9 cellular contexts compared by ENCODE assay signal in the genomic region with DNA sequence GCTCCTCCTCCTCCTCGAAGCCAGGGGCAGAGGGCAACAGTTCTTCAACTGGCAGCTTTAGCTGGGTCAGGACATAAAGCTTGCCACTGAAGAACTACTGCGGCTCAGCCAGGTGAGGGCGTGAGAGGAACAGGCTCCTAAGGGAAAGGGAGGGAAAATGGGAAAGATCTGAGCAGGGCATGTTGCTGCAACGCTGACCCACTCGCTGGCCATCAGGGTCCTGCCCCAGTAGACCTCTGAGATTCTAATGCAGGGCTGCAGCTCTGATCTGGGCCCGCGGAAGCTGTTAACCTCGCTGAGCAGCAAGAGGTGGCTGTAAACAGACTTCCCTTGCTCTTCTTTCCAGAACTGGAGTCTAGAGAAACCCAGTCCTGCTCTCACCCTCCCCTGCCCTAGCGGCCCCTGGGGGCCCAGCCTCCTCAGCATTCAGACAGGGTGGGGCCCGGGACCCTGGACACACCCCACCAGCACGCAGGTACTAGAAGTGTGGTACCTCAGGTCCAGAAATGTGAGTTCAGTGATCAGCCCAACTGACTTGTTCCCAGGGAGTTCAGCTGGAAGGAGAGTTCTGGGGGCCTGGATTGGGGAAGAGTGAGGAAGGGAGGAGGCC. TPM values are rescaled to one million over a fixed set of nuclear protein-coding genes. Genes with fewer than 3 reads are reported as not detected.
DNase-seq lines count a peak whose midpoint lies in the region; ATAC-seq and TF ChIP-seq lines count a peak whose summit lies in the region.
"Had no signal": no experiment of that assay in that cellular context is flagged by ENCODE, and none has a peak within 500 bp of the region (broad histone marks: within the 10 kb centered on the region; RNA-seq: fewer than 3 reads in every experiment).

No MANE protein-coding gene starts in this region.

- H3K9ac ChIP-seq in GM23248 (peak overlapping the region; percentile 99), parathyroid adenoma (no peak overlapping the region)

- H3K79me2 ChIP-seq in GM23248 (ENCODE audit: insufficient read depth) (peaks cover 40% of the 10 kb centered on the region), parathyroid adenoma (peaks cover 8% of the 10 kb centered on the region)

- H3K9me2 ChIP-seq in GM23248 (ENCODE audit: insufficient read depth), result no peaks in the 10 kb centered on the region

- H3K4me2 ChIP-seq in GM23248 (ENCODE audit: unreplicated experiment) (peak overlapping the region; percentile 96), parathyroid adenoma (ENCODE audit: low read length) (peak overlapping the region; percentile 99)

- H3K36me3 ChIP-seq in GM23248 (ENCODE audit: low read depth) (peaks cover 30% of the 10 kb centered on the region), esophagus muscularis mucosa (peaks cover 19 to 42% (median 27%) of the 10 kb centered on the region in 4 donors), parathyroid adenoma (ENCODE audit: control insufficient read depth, insufficient read depth, low read length) (no peaks in the 10 kb centered on the region)

- TF ChIP-seq CTCF in AG09309 (IDR thresholded peaks at IDR 0.05; ENCODE audit: control insufficient read depth, insufficient read depth, low read depth, low read length, missing control alignments) (peak; percentile 31), esophagus muscularis mucosa (IDR thresholded peaks at IDR 0.05) (peak; percentile 25 to 36 (median 26)), parathyroid adenoma (IDR thresholded peaks at IDR 0.05) (peak; percentile 55)

- DNase-seq in AG09309 (ENCODE audit: low read depth), result no peak
- DNase-seq in GM23248, result peak; percentile 48
- DNase-seq in SHP77 treated with DMSO at 0.1 percent for 48 hours (lab: John Stamatoyannopoulos, UW), result peak; percentile 67
- no peak for DNase-seq in esophagus muscularis mucosa (ENCODE audit: extremely low spot score)
- no peak for DNase-seq in GM19240 (ENCODE audit: insufficient read length, low spot score)

- H3K27ac ChIP-seq in GM23248 (peak overlapping the region; percentile 80), esophagus muscularis mucosa (replicated peaks in 1 of 4) (peak overlapping the region; percentile 99 to 100 (median 100)), parathyroid adenoma (peak overlapping the region; percentile 94)

- H2AFZ ChIP-seq in GM23248, result no peak overlapping the region
- H2AFZ ChIP-seq in parathyroid adenoma, result peak overlapping the region; percentile 30

- H3K4me1 ChIP-seq in GM23248 (ENCODE audit: insufficient read depth), result peaks cover 42% of the 10 kb centered on the region
- peaks cover 62 to 77% (median 71%) of the 10 kb centered on the region in 4 donors for H3K4me1 ChIP-seq in esophagus muscularis mucosa
- H3K4me1 ChIP-seq in parathyroid adenoma, result peaks cover 26% of the 10 kb centered on the region

- in situ Hi-C loops in GM23248 (cut with MboI), result no loop called here

- intact Hi-C loops in esophagus muscularis mucosa (cut with DNase I), result loop anchor here (2.0 to 10.0 kb wide), 2 partner anchors 45 to 149 kb away; partner anchors contain the start of gene PITPNA

- no peaks in the 10 kb centered on the region for H3K9me3 ChIP-seq in GM23248 (ENCODE audit: low read depth)
- no peaks in the 10 kb centered on the region for H3K9me3 ChIP-seq in esophagus muscularis mucosa
- no peaks in the 10 kb centered on the region for H3K9me3 ChIP-seq in parathyroid adenoma (ENCODE audit: control insufficient read depth, low read length)

- no peak for TF ChIP-seq EP300 in esophagus muscularis mucosa (IDR thresholded peaks at IDR 0.05)

- H3K4me3 ChIP-seq in AG09309 (ENCODE audit: control insufficient read depth, low read depth, low read length), result peak overlapping the region; percentile 98
- peak overlapping the region; percentile 94 for H3K4me3 ChIP-seq in GM23248
- H3K4me3 ChIP-seq in esophagus muscularis mucosa, result peak overlapping the region; percentile 91 to 100 (median 96)
- peak overlapping the region; percentile 98 for H3K4me3 ChIP-seq in parathyroid adenoma (ENCODE audit: low read depth, low read length)

- 12 to 14% methylated on average over 11 of the region's 11 CpGs for WGBS in GM23248 (ENCODE audit: low coverage in 1 of 2, low lambda C conversion rate in 2 of 2, missing lambda C conversion rate in 2 of 2), 2 experiments
- 11% methylated on average over 11 of the region's 11 CpGs for WGBS in esophagus muscularis mucosa

- TF ChIP-seq POLR2A in esophagus muscularis mucosa (IDR thresholded peaks at IDR 0.05; ENCODE audit: low read depth), result no peak

- no peaks in the 10 kb centered on the region for H3K27me3 ChIP-seq in GM23248 (replicated peaks; ENCODE audit: insufficient read depth)
- H3K27me3 ChIP-seq in esophagus muscularis mucosa, result no peaks in the 10 kb centered on the region
- no peaks in the 10 kb centered on the region for H3K27me3 ChIP-seq in parathyroid adenoma (ENCODE audit: control insufficient read depth, insufficient read depth, low read length)

- H3F3A ChIP-seq in GM23248 (ENCODE audit: insufficient read depth), result peaks cover 34% of the 10 kb centered on the region

- ATAC-seq in GM21360 (IDR thresholded peaks at IDR 0.05; ENCODE audit: unreplicated experiment) (no peak), GM21825 (IDR thresholded peaks at IDR 0.05; ENCODE audit: unreplicated experiment) (no peak)

- H4K20me1 ChIP-seq in GM23248 (ENCODE audit: insufficient read depth), result peaks cover 21% of the 10 kb centered on the region; the same call in 1 of the 2 replicates

RNA-seq across cellular contexts. Expression of gene TLCD2, which starts 3.8 kb away (rescaled TPM):
- total RNA-seq in GM23248 (2014; rRNA removed; shearing (Covaris generic)), result 2.2 and 2.8 TPM in 2 replicates
- 2.2 and 2.4 TPM in 2 replicates for polyA plus RNA-seq in GM23248 (2016; fragmentation: Nextera tagmentation; extraction: Ambion mirVana)
- total RNA-seq in esophagus muscularis mucosa, result 1 to 10 TPM; 4.6 to 7.7 (median 5.5) TPM
- polyA plus RNA-seq: IgD-negative memory B cell had no signal

RNA-seq across cellular contexts. Expression of gene WDR81, which starts 10.5 kb away (rescaled TPM):
- 23.0 and 23.9 TPM in 2 replicates for total RNA-seq in GM23248 (2014; rRNA removed; shearing (Covaris generic))
- 4.4 and 5.8 TPM in 2 replicates for polyA plus RNA-seq in GM23248 (2016; fragmentation: Nextera tagmentation; extraction: Ambion mirVana)
- total RNA-seq in esophagus muscularis mucosa, result 10 to 100 TPM; 25.7 to 40.8 (median 32.1) TPM

RNA-seq across cellular contexts. Expression of gene SERPINF2, which starts 28.7 kb away (rescaled TPM):
- total RNA-seq in GM23248 (2014; rRNA removed; shearing (Covaris generic)), result not detected in 2 replicates
- 0.08 TPM in 1 of 2 replicates, not detected in the other for polyA plus RNA-seq in GM23248 (2016; fragmentation: Nextera tagmentation; extraction: Ambion mirVana)
- 1 to 10 TPM; 2.4 to 7.5 (median 3.4) TPM for total RNA-seq in esophagus muscularis mucosa

RNA-seq across cellular contexts. Expression of gene PRPF8, which starts 29.3 kb away (rescaled TPM):
- 72.2 and 76.9 TPM in 2 replicates for total RNA-seq in GM23248 (2014; rRNA removed; shearing (Covaris generic))
- polyA plus RNA-seq in GM23248 (2016; fragmentation: Nextera tagmentation; extraction: Ambion mirVana), result 90.3 and 93.8 TPM in 2 replicates
- 100 to 1,000 TPM; 141 to 187 (median 163) TPM for total RNA-seq in esophagus muscularis mucosa

RNA-seq across cellular contexts. Expression of gene SERPINF1, which starts 47.9 kb away (rescaled TPM):
- 60.3 and 91.4 TPM in 2 replicates for total RNA-seq in GM23248 (2014; rRNA removed; shearing (Covaris generic))
- 28.3 and 29.0 TPM in 2 replicates for polyA plus RNA-seq in GM23248 (2016; fragmentation: Nextera tagmentation; extraction: Ambion mirVana)
- total RNA-seq in esophagus muscularis mucosa, result 100 to 1,000 TPM; 177 to 464 (median 330) TPM

Comparison
In these comparisons a context has a peak if more than half of its experiments do, and no peak if none do; other contexts are left out.
1. DNase-seq: peak in GM23248 (single experiment) and SHP77 treated with DMSO at 0.1 percent for 48 hours (single experiment); none in AG09309 (single experiment), esophagus muscularis mucosa (single experiment) and GM19240 (single experiment).
2. Peak in every context shown above with its lines, with median percentiles within 50 percentile points of each other: H3K4me3 ChIP-seq, CTCF ChIP-seq and H3K27ac ChIP-seq.